ENCODE assay signal across 14 cellular contexts in genomic region chr9:33329996-33330395, GRCh38. TPM values are rescaled to one million over a fixed set of nuclear protein-coding genes. Genes with fewer than 3 reads are reported as not detected.
DNase-seq lines count a peak whose midpoint lies in the region; ATAC-seq and TF ChIP-seq lines count a peak whose summit lies in the region.
"Had no signal": no experiment of that assay in that cellular context is flagged by ENCODE, and none has a peak within 500 bp of the region (broad histone marks: within the 10 kb centered on the region; RNA-seq: fewer than 3 reads in every experiment).

No MANE protein-coding gene starts in this region.

- no peaks in the 10 kb centered on the region for H3K9me3 Mint-ChIP-seq in stimulated activated naive B cell treated with anti-CD40 and anti-IgM and Interleukin-4, amounts not matched to agents 10 μg/mL and 1 μg/mL and 100 μg/mL, for 72 hours
- H3K9me3 Mint-ChIP-seq: stimulated activated memory B cell treated with anti-CD40 and anti-IgM and Interleukin-4, amounts not matched to agents 10 μg/mL and 1 μg/mL and 100 μg/mL, for 72 hours; T-cell had no signal

- no peak overlapping the region for H3K4me3 ChIP-seq in astrocyte of the spinal cord (ENCODE audit: low read depth, low read length)
- H3K4me3 ChIP-seq in right atrium auricular region = no peak overlapping the region
- H3K4me3 ChIP-seq: K562 had no signal

- no peaks in the 10 kb centered on the region for H3K9me3 ChIP-seq in right atrium auricular region

- no peak overlapping the region for H3K4me3 Mint-ChIP-seq in stimulated activated naive B cell treated with anti-CD40 and anti-IgM and Interleukin-4, amounts not matched to agents 10 μg/mL and 1 μg/mL and 100 μg/mL, for 72 hours
- H3K4me3 Mint-ChIP-seq: stimulated activated memory B cell treated with anti-CD40 and anti-IgM and Interleukin-4, amounts not matched to agents 10 μg/mL and 1 μg/mL and 100 μg/mL, for 72 hours; T-cell had no signal

- TF ChIP-seq CTCF in astrocyte of the spinal cord (IDR thresholded peaks at IDR 0.05; ENCODE audit: low read depth, low read length) = no peak
- TF ChIP-seq CTCF in right atrium auricular region (IDR thresholded peaks at IDR 0.05) = no peak

- H3K36me3 Mint-ChIP-seq in stimulated activated naive B cell treated with anti-CD40 and anti-IgM and Interleukin-4, amounts not matched to agents 10 μg/mL and 1 μg/mL and 100 μg/mL, for 72 hours = peaks cover 43 to 69% of the 10 kb centered on the region in 2 donors

- DNase-seq in HCEC 1CT (peak; percentile 85), astrocyte of the spinal cord (ENCODE audit: low read depth, low spot score) (peak; percentile 78), right atrium auricular region (ENCODE audit: low spot score) (no peak), substantia nigra (lab: John Stamatoyannopoulos, UW) (no peak), NCI-H2029 treated with DMSO at 0.1 percent for 48 hours (lab: John Stamatoyannopoulos, UW) (no peak)
- DNase-seq in stimulated activated naive B cell treated with anti-CD40 and anti-IgM and Interleukin-4, amounts not matched to agents 10 μg/mL and 1 μg/mL and 100 μg/mL, for 72 hours = no peak
- DNase-seq in activated naive CD4-positive, alpha-beta T cell (lab: John Stamatoyannopoulos, UW) = no peak
- DNase-seq: mesendoderm; NCI-H524; stimulated activated CD4-positive, alpha-beta T cell treated with anti-CD3 and anti-CD28 coated beads, Interleukin-12 subunit alpha, Interleukin-12 subunit beta, amount 100 ng/mL, for 4 hours; T-cell had no signal

- no peaks in the 10 kb centered on the region for H3K4me1 Mint-ChIP-seq in stimulated activated naive B cell treated with anti-CD40 and anti-IgM and Interleukin-4, amounts not matched to agents 10 μg/mL and 1 μg/mL and 100 μg/mL, for 72 hours
- H3K4me1 Mint-ChIP-seq: stimulated activated memory B cell treated with anti-CD40 and anti-IgM and Interleukin-4, amounts not matched to agents 10 μg/mL and 1 μg/mL and 100 μg/mL, for 72 hours; T-cell had no signal

- no peaks in the 10 kb centered on the region for H3K27me3 ChIP-seq in right atrium auricular region

- no peaks in the 10 kb centered on the region for H3K27me3 Mint-ChIP-seq in stimulated activated naive B cell treated with anti-CD40 and anti-IgM and Interleukin-4, amounts not matched to agents 10 μg/mL and 1 μg/mL and 100 μg/mL, for 72 hours
- H3K27me3 Mint-ChIP-seq: stimulated activated memory B cell treated with anti-CD40 and anti-IgM and Interleukin-4, amounts not matched to agents 10 μg/mL and 1 μg/mL and 100 μg/mL, for 72 hours; T-cell had no signal

- in situ Hi-C loops in astrocyte of the spinal cord (cut with HindIII; ENCODE audit: low sequenced_read_pairs) = no loop called here

- H3K36me3 ChIP-seq in right atrium auricular region = peaks cover 61% of the 10 kb centered on the region

- peak overlapping the region; percentile 62 for H3K27ac Mint-ChIP-seq in stimulated activated naive B cell treated with anti-CD40 and anti-IgM and Interleukin-4, amounts not matched to agents 10 μg/mL and 1 μg/mL and 100 μg/mL, for 72 hours
- H3K27ac Mint-ChIP-seq: stimulated activated memory B cell treated with anti-CD40 and anti-IgM and Interleukin-4, amounts not matched to agents 10 μg/mL and 1 μg/mL and 100 μg/mL, for 72 hours had no signal

- ATAC-seq in stimulated activated naive B cell treated with anti-CD40 and anti-IgM and Interleukin-4, amounts not matched to agents 10 μg/mL and 1 μg/mL and 100 μg/mL, for 72 hours (replicated peaks) = no peak
- ATAC-seq in activated CD4-positive, CD25-positive, alpha-beta regulatory T cell treated with anti-CD3 and anti-CD28 coated beads, Interleukin-2, amount 50 U/mL, for 24 hours = no peak
- ATAC-seq: K562; stimulated activated memory B cell treated with anti-CD40 and anti-IgM and Interleukin-4, amounts not matched to agents 10 μg/mL and 1 μg/mL and 100 μg/mL, for 72 hours; T-cell had no signal

- H3K27ac ChIP-seq in right atrium auricular region (peak overlapping the region; percentile 44 to 54), substantia nigra (ENCODE audit: low read depth, low read length, poor library complexity, severe bottlenecking) (no peak overlapping the region)

- peaks cover 0 to 19% of the 10 kb centered on the region in 2 donors for H3K4me1 ChIP-seq in right atrium auricular region

RNA-seq across cellular contexts. Expression of gene NFX1, which starts 39.7 kb away (rescaled TPM):
- 10 to 100 TPM; 23.7 to 29.1 TPM for total RNA-seq in right atrium auricular region

Comparison
In these comparisons a context has a peak if more than half of its experiments do, and no peak if none do; other contexts are left out.
1. DNase-seq: peak in HCEC 1CT (single experiment) and astrocyte of the spinal cord (single experiment); none in right atrium auricular region (single experiment), stimulated activated naive B cell treated with anti-CD40 and anti-IgM and Interleukin-4, amounts not matched to agents 10 μg/mL and 1 μg/mL and 100 μg/mL, for 72 hours (single experiment), activated naive CD4-positive, alpha-beta T cell (0 of 4), substantia nigra (0 of 49) and NCI-H2029 treated with DMSO at 0.1 percent for 48 hours (single experiment).